Comparison of ENCODE assay signal across 10 cellular contexts in genomic region chr12:48882325-48882687, GRCh38. TPM values are rescaled to one million over a fixed set of nuclear protein-coding genes. Genes with fewer than 3 reads are reported as not detected.
DNase-seq lines count a peak whose midpoint lies in the region; ATAC-seq and TF ChIP-seq lines count a peak whose summit lies in the region.
"Had no signal": no experiment of that assay in that cellular context is flagged by ENCODE, and none has a peak within 500 bp of the region (broad histone marks: within the 10 kb centered on the region; RNA-seq: fewer than 3 reads in every experiment).

No MANE protein-coding gene starts in this region.

- H3K9ac ChIP-seq in mesenchymal stem cell (ENCODE audit: low read length) = peak overlapping the region; percentile 5

- no peak overlapping the region for H3K14ac ChIP-seq in mesenchymal stem cell (ENCODE audit: low read length in 2 of 2)

- intact Hi-C loops in PC-9 (cut with micrococcal nuclease; ENCODE audit: unreplicated experiment) = loop anchor here (1.0 kb wide), 1 partner anchor 17 kb away; the partner anchor contains the start of gene RND1

- H3K4ac ChIP-seq in mesenchymal stem cell (ENCODE audit: low read depth in 1 of 2, low read length in 2 of 2) = no peak overlapping the region

- H4K91ac ChIP-seq in mesenchymal stem cell (ENCODE audit: low read length) = no peak overlapping the region

- no TSS peak for BruUV-seq in PC-9 (replicated peaks; lab: Mats Ljungman, UMichigan)

- no peaks in the 10 kb centered on the region for H3K9me2 ChIP-seq in PC-9 (ENCODE audit: insufficient read depth)

- peak overlapping the region in 1 of 2 experiments; percentile 28 for H3K18ac ChIP-seq in mesenchymal stem cell (ENCODE audit: low read depth in 1 of 2, low read length in 2 of 2)

- no peak overlapping the region for H2BK15ac ChIP-seq in mesenchymal stem cell (ENCODE audit: low read depth, poor library complexity, severe bottlenecking)

- peak overlapping the region; percentile 63 for H2AFZ ChIP-seq in PC-9
- no peak overlapping the region for H2AFZ ChIP-seq in mesenchymal stem cell (ENCODE audit: low read depth, low read length)

- H2BK120ac ChIP-seq in mesenchymal stem cell (ENCODE audit: low read depth, low read length) = no peak overlapping the region

- H3K79me2 ChIP-seq in PC-9 (ENCODE audit: low read depth) = no peaks in the 10 kb centered on the region

- H3F3A ChIP-seq in PC-9 (ENCODE audit: insufficient read depth, low read depth) = peaks cover 4% of the 10 kb centered on the region; the same call in 1 of the 2 replicates

- H4K8ac ChIP-seq in mesenchymal stem cell (ENCODE audit: low read length) = peak overlapping the region; percentile 55

- no peak overlapping the region for H2BK5ac ChIP-seq in mesenchymal stem cell (ENCODE audit: low read depth, low read length, poor library complexity, severe bottlenecking)

- no peak overlapping the region for H3K23ac ChIP-seq in mesenchymal stem cell (ENCODE audit: low read length in 2 of 2)

- POLR2A ChIA-PET in AG04450 (lab: Yijun Ruan, JAX) = interaction anchor here (1.1 to 1.2 kb wide), 2 partner anchors 17 to 75 kb away, joined by 3 to 7 read pairs; partner anchors contain the start of genes ARF3 and RND1
- POLR2A ChIA-PET in PC-9 (lab: Charles Lee; ENCODE audit: unreplicated experiment) = interaction anchor here (0.6 to 0.9 kb wide), 2 partner anchors 17 to 30 kb away, joined by 3 to 4 read pairs; partner anchors contain the start of gene RND1

- H3K4me3 ChIP-seq in AG04450 (ENCODE audit: low read depth, low read length) (peak overlapping the region; percentile 27), PC-9 (peak overlapping the region; percentile 43; the same call in 1 of the 2 replicates), fibroblast of pulmonary artery (replicated peaks; ENCODE audit: low read depth, low read length) (peak overlapping the region; percentile 38), mesenchymal stem cell (ENCODE audit: insufficient read depth in 1 of 2, low read depth in 1 of 2, low read length in 2 of 2) (peak overlapping the region in 1 of 2 experiments; percentile 54)

- CTCF ChIA-PET in AG04450 (lab: Charles Lee) = interaction anchor here (1.9 to 6.1 kb wide), 3 partner anchors 8 to 29 kb away, joined by 14 to 56 read pairs (median 16); no protein-coding TSS in a partner anchor
- CTCF ChIA-PET in PC-9 (lab: Charles Lee) = interaction anchor here (0.9 to 1.2 kb wide), 4 partner anchors 15 to 30 kb away, joined by 3 to 11 read pairs (median 4); partner anchors contain the start of gene DDX23

- no peak overlapping the region for H2AK5ac ChIP-seq in mesenchymal stem cell (ENCODE audit: low read length, severe bottlenecking)

- H3K4me1 ChIP-seq in PC-9 (replicated peaks; ENCODE audit: insufficient read depth) = peaks cover 30% of the 10 kb centered on the region
- H3K4me1 ChIP-seq in mesenchymal stem cell (ENCODE audit: control insufficient read depth, insufficient read depth, low read depth, low read length) = peaks cover 8% of the 10 kb centered on the region

- H3K4me2 ChIP-seq in PC-9 (peak overlapping the region; percentile 84), mesenchymal stem cell (ENCODE audit: low read length, poor library complexity, severe bottlenecking) (peak overlapping the region; percentile 44)

- in situ Hi-C loops in GM13976 (cut with MboI; ENCODE audit: low sequenced_read_pairs, unreplicated experiment) = no loop called here

- H3K27me3 ChIP-seq in AG04450 (ENCODE audit: control insufficient read depth, insufficient read depth, low read length) (peaks cover 20% of the 10 kb centered on the region), PC-9 (ENCODE audit: insufficient read depth, low read depth) (no peaks in the 10 kb centered on the region), mesenchymal stem cell (ENCODE audit: control insufficient read depth in 1 of 2, insufficient read depth in 1 of 2, low read length in 2 of 2) (peaks cover 35 to 55% of the 10 kb centered on the region in 2 experiments)

- TF ChIP-seq CTCF in AG04450 (IDR thresholded peaks at IDR 0.05; ENCODE audit: low read depth, low read length) = no peak
- TF ChIP-seq CTCF in PC-9 (conservative IDR thresholded peaks at IDR 0.05) = no peak
- TF ChIP-seq CTCF in fibroblast of pulmonary artery (IDR thresholded peaks at IDR 0.05; ENCODE audit: low read length, missing control alignments) = no peak
- no peak for TF ChIP-seq CTCF in GM13976 (IDR thresholded peaks at IDR 0.05; ENCODE audit: borderline replicate concordance, control extremely low read depth, extremely low read depth, insufficient read depth, missing control alignments)

- no peaks in the 10 kb centered on the region for H3K79me1 ChIP-seq in mesenchymal stem cell (replicated peaks; ENCODE audit: low read length, poor library complexity, severe bottlenecking)

- no peak for DNase-seq in AG04450 (ENCODE audit: low read depth, low spot score)
- DNase-seq in PC-9 = peak; percentile 45 to 52
- DNase-seq in fibroblast of pulmonary artery (ENCODE audit: low read depth) = peak; percentile 68
- DNase-seq in mesenchymal stem cell = peak; percentile 96
- no peak for DNase-seq in left lobe of liver (ENCODE audit: low spot score)
- no peak for DNase-seq in COLO829 (ENCODE audit: low spot score)
- DNase-seq in GOT3 (lab: John Stamatoyannopoulos, UW) = no peak
- DNase-seq in GM13976 (ENCODE audit: low spot score) = no peak
- DNase-seq: CD4-positive, alpha-beta memory T cell; stimulated activated naive CD8-positive, alpha-beta T cell treated with anti-CD3 and anti-CD28 coated beads, Interleukin-15, amount 100 ng/mL, for 72 hours had no signal

- no peak overlapping the region for H2BK12ac ChIP-seq in mesenchymal stem cell (ENCODE audit: low read length in 2 of 2)

- H3K27ac ChIP-seq in AG04450 (ENCODE audit: low read depth, low read length) (no peak overlapping the region), PC-9 (peak overlapping the region; percentile 79), mesenchymal stem cell (ENCODE audit: low read length, poor library complexity, severe bottlenecking) (no peak overlapping the region)

- H4K20me1 ChIP-seq in PC-9 (ENCODE audit: insufficient read depth) = no peaks in the 10 kb centered on the region

- 2% methylated on average over 7 of the region's 10 CpGs for WGBS in mesenchymal stem cell

- H3K9me3 ChIP-seq in AG04450 (ENCODE audit: control insufficient read depth, insufficient read depth, low read length) (no peaks in the 10 kb centered on the region), PC-9 (ENCODE audit: insufficient read depth, low read depth) (no peaks in the 10 kb centered on the region), mesenchymal stem cell (ENCODE audit: control insufficient read depth, low read length) (no peaks in the 10 kb centered on the region)

- no peaks in the 10 kb centered on the region for H3K36me3 ChIP-seq in PC-9 (ENCODE audit: low read depth)
- H3K36me3 ChIP-seq in mesenchymal stem cell (ENCODE audit: control insufficient read depth in 1 of 2, insufficient read depth in 2 of 2, low read depth in 1 of 2, low read length in 2 of 2) = no peaks in the 10 kb centered on the region

- ATAC-seq in left lobe of liver = no peak
- ATAC-seq: stimulated activated naive CD8-positive, alpha-beta T cell treated with anti-CD3 and anti-CD28 coated beads, Interleukin-15, amount 100 ng/mL, for 72 hours had no signal

RNA-seq across cellular contexts. Expression of gene RND1, which starts 16.6 kb away (rescaled TPM):
- 0.36 and 0.42 TPM in 2 replicates for polyA plus RNA-seq in AG04450 (2011; rRNA removed)
- polyA minus RNA-seq in AG04450 (2011; rRNA and poly(A)+ RNA removed) = 0.51 and 0.65 TPM in 2 replicates
- total RNA-seq in PC-9 (2021) (2.7 and 4.0 TPM in 2 replicates), left lobe of liver (32.0 TPM)
- polyA plus RNA-seq in mesenchymal stem cell (2013, experiment 1 of 2) = 0.39 TPM
- 0.51 TPM for polyA plus RNA-seq in mesenchymal stem cell (2013, experiment 2 of 2)

RNA-seq across cellular contexts. Expression of gene DDX23, which starts 30.3 kb away (rescaled TPM):
- polyA plus RNA-seq in AG04450 (2011; rRNA removed) = 56.6 and 57.4 TPM in 2 replicates
- polyA minus RNA-seq in AG04450 (2011; rRNA and poly(A)+ RNA removed) = 43.9 and 53.5 TPM in 2 replicates
- total RNA-seq in PC-9 (2021) = 91.4 and 108 TPM in 2 replicates
- polyA plus RNA-seq in mesenchymal stem cell (2013, experiment 1 of 2) = 49.3 TPM
- polyA plus RNA-seq in mesenchymal stem cell (2013, experiment 2 of 2) = 45.4 TPM
- total RNA-seq in left lobe of liver = 33.3 TPM

RNA-seq across cellular contexts. Expression of gene FKBP11, which starts 43.0 kb away (rescaled TPM):
- polyA plus RNA-seq in AG04450 (2011; rRNA removed) = 85.9 and 99.2 TPM in 2 replicates
- 47.0 and 50.5 TPM in 2 replicates for polyA minus RNA-seq in AG04450 (2011; rRNA and poly(A)+ RNA removed)
- total RNA-seq in PC-9 (2021) = 23.5 and 25.5 TPM in 2 replicates
- polyA plus RNA-seq in mesenchymal stem cell (2013, experiment 1 of 2) = 131 TPM
- polyA plus RNA-seq in mesenchymal stem cell (2013, experiment 2 of 2) = 138 TPM
- total RNA-seq in left lobe of liver = 45.0 TPM

Comparison
In these comparisons a context has a peak if more than half of its experiments do, and no peak if none do; other contexts are left out.
1. DNase-seq: peak in PC-9 (2 of 2), fibroblast of pulmonary artery (single experiment) and mesenchymal stem cell (single experiment); none in AG04450 (single experiment), left lobe of liver (single experiment), COLO829 (single experiment), GOT3 (single experiment) and GM13976 (single experiment).